8 cellular contexts compared by ENCODE assay signal in genomic region chr10:33155720-33156638, GRCh38.
A peak's percentile ranks its signal among the peaks of the same experiment; 100 is the strongest.
DNase-seq lines count a peak whose midpoint lies in the region; ATAC-seq, FAIRE-seq and TF ChIP-seq lines count a peak whose summit lies in the region.

No MANE protein-coding gene starts in this region.

- CTCF ChIA-PET in activated CD4-positive, alpha-beta T cell treated with anti-CD3 and anti-CD28 coated beads, Interleukin-2, amount 10 ng/mL, durations not matched to agents 7 days and 5 days (lab: Charles Lee), result interaction anchor here (0.7 to 1.8 kb wide), 9 partner anchors 13 to 147 kb away, joined by 3 to 9 read pairs (median 5); no protein-coding TSS in a partner anchor

- H3K4me1 Mint-ChIP-seq in activated CD4-positive, alpha-beta T cell treated with anti-CD3 and anti-CD28 coated beads, Interleukin-2, amount 10 ng/mL, durations not matched to agents 7 days and 5 days, result peaks cover 42% of the 10 kb centered on the region
- H3K4me1 Mint-ChIP-seq in type B pancreatic cell (ENCODE audit: unreplicated experiment), result peaks cover 6% of the 10 kb centered on the region

- TF ChIP-seq POLR2A in heart left ventricle (IDR thresholded peaks at IDR 0.05) (no peak), H54 (IDR thresholded peaks at IDR 0.05; ENCODE audit: low read depth, low read length) (no peak)

- WGBS in heart left ventricle, 4 donors, result 68 to 76% (median 71%) methylated on average over 10 of the region's 10 CpGs
- 68% methylated on average over 10 of the region's 10 CpGs for WGBS in right cardiac atrium

- no peaks in the 10 kb centered on the region for H3K36me3 ChIP-seq in heart left ventricle

- peak; percentile 41 for FAIRE-seq in H54 (lab: Jason Lieb, UNC)

- peaks cover 5% of the 10 kb centered on the region for H3K36me3 Mint-ChIP-seq in activated CD4-positive, alpha-beta T cell treated with anti-CD3 and anti-CD28 coated beads, Interleukin-2, amount 10 ng/mL, durations not matched to agents 7 days and 5 days (ENCODE audit: low read depth)
- H3K36me3 Mint-ChIP-seq in type B pancreatic cell, result no peaks in the 10 kb centered on the region

- no peaks in the 10 kb centered on the region for H3K9me3 ChIP-seq in heart left ventricle
- H3K9me3 ChIP-seq in right cardiac atrium (ENCODE audit: control insufficient read depth, low read length), result no peaks in the 10 kb centered on the region

- intact Hi-C loops in heart left ventricle (cut with DNase I), result loop anchor here in 5 of 10 donors (2.0 to 10.0 kb wide), 5 partner anchors 39 to 359 kb away; no protein-coding TSS in a partner anchor
- intact Hi-C loops in cardiac septum (cut with DNase I), result loop anchor here (10.0 kb wide), 1 partner anchor 361 kb away; no protein-coding TSS in a partner anchor
- intact Hi-C loops in right cardiac atrium (cut with DNase I), result no loop called here

- POLR2A ChIA-PET in activated CD4-positive, alpha-beta T cell treated with anti-CD3 and anti-CD28 coated beads, Interleukin-2, amount 10 ng/mL, durations not matched to agents 7 days and 5 days (lab: Charles Lee), result interaction anchor here (0.7 kb wide), 1 partner anchor 26 kb away, joined by 5 read pairs; no protein-coding TSS in a partner anchor

- H3K4me3 Mint-ChIP-seq in activated CD4-positive, alpha-beta T cell treated with anti-CD3 and anti-CD28 coated beads, Interleukin-2, amount 10 ng/mL, durations not matched to agents 7 days and 5 days, result no peak overlapping the region
- no peak overlapping the region for H3K4me3 Mint-ChIP-seq in type B pancreatic cell

- TF ChIP-seq CTCF in heart left ventricle (IDR thresholded peaks at IDR 0.05), result peak; percentile 22 to 54 (median 42)
- peak; percentile 67 for TF ChIP-seq CTCF in type B pancreatic cell (conservative IDR thresholded peaks at IDR 0.05)

- H3K27me3 ChIP-seq in heart left ventricle (no peaks in the 10 kb centered on the region), right cardiac atrium (ENCODE audit: control insufficient read depth, insufficient read depth) (no peaks in the 10 kb centered on the region)

- DNase-seq in heart left ventricle, result no peak
- DNase-seq in cardiac septum (ENCODE audit: low spot score), result no peak
- no peak for DNase-seq in H54 (ENCODE audit: insufficient read length, low spot score)
- peak; percentile 77 for DNase-seq in LHCN-M2 (ENCODE audit: low read depth)
- DNase-seq in activated CD4-positive, alpha-beta T cell treated with anti-CD3 and anti-CD28 coated beads, Interleukin-2, amount 10 ng/mL, durations not matched to agents 7 days and 5 days, result peak; percentile 53
- no peak for DNase-seq in right cardiac atrium
- no peak for DNase-seq in type B pancreatic cell (ENCODE audit: extremely low spot score, unreplicated experiment)
- no peak for DNase-seq in stimulated activated CD8-positive, alpha-beta memory T cell treated with anti-CD3 and anti-CD28 coated beads, Interleukin-4, amount 100 ng/mL, for 48 hours

- H3K27ac ChIP-seq in heart left ventricle, result peak overlapping the region in 6 of 12 donors; percentile 29 to 88 (median 70)
- peak overlapping the region; percentile 26 for H3K27ac ChIP-seq in right cardiac atrium (ENCODE audit: low read length)

- peak in 1 of 4 donors; percentile 53 for ATAC-seq in heart left ventricle
- ATAC-seq in right cardiac atrium, result peak in 1 of 2 donors; percentile 45

- H3K4me1 ChIP-seq in heart left ventricle, result peaks cover 0 to 54% (median 15%) of the 10 kb centered on the region in 12 donors
- H3K4me1 ChIP-seq in right cardiac atrium (ENCODE audit: control insufficient read depth, insufficient read depth, low read length), result peaks cover 4% of the 10 kb centered on the region

- peaks cover 2% of the 10 kb centered on the region for H3K27me3 Mint-ChIP-seq in activated CD4-positive, alpha-beta T cell treated with anti-CD3 and anti-CD28 coated beads, Interleukin-2, amount 10 ng/mL, durations not matched to agents 7 days and 5 days
- no peaks in the 10 kb centered on the region for H3K27me3 Mint-ChIP-seq in type B pancreatic cell

- H3K4me3 ChIP-seq in heart left ventricle (no peak overlapping the region), right cardiac atrium (ENCODE audit: low read length) (no peak overlapping the region)

- peak overlapping the region; percentile 28 for H3K27ac Mint-ChIP-seq in activated CD4-positive, alpha-beta T cell treated with anti-CD3 and anti-CD28 coated beads, Interleukin-2, amount 10 ng/mL, durations not matched to agents 7 days and 5 days
- no peak overlapping the region for H3K27ac Mint-ChIP-seq in type B pancreatic cell

- peaks cover 2% of the 10 kb centered on the region for H3K9me3 Mint-ChIP-seq in activated CD4-positive, alpha-beta T cell treated with anti-CD3 and anti-CD28 coated beads, Interleukin-2, amount 10 ng/mL, durations not matched to agents 7 days and 5 days
- H3K9me3 Mint-ChIP-seq in type B pancreatic cell, result peaks cover 4% of the 10 kb centered on the region

Comparison
In these comparisons a context has a peak if more than half of its experiments do, and no peak if none do; other contexts are left out.
1. DNase-seq: peak in LHCN-M2 (single experiment) and activated CD4-positive, alpha-beta T cell treated with anti-CD3 and anti-CD28 coated beads, Interleukin-2, amount 10 ng/mL, durations not matched to agents 7 days and 5 days (single experiment); none in heart left ventricle (0 of 5), cardiac septum (single experiment), H54 (single experiment), right cardiac atrium (0 of 3), type B pancreatic cell (single experiment) and stimulated activated CD8-positive, alpha-beta memory T cell treated with anti-CD3 and anti-CD28 coated beads, Interleukin-4, amount 100 ng/mL, for 48 hours (single experiment).